1 cellular context compared by ENCODE assay signal in the genomic region with DNA sequence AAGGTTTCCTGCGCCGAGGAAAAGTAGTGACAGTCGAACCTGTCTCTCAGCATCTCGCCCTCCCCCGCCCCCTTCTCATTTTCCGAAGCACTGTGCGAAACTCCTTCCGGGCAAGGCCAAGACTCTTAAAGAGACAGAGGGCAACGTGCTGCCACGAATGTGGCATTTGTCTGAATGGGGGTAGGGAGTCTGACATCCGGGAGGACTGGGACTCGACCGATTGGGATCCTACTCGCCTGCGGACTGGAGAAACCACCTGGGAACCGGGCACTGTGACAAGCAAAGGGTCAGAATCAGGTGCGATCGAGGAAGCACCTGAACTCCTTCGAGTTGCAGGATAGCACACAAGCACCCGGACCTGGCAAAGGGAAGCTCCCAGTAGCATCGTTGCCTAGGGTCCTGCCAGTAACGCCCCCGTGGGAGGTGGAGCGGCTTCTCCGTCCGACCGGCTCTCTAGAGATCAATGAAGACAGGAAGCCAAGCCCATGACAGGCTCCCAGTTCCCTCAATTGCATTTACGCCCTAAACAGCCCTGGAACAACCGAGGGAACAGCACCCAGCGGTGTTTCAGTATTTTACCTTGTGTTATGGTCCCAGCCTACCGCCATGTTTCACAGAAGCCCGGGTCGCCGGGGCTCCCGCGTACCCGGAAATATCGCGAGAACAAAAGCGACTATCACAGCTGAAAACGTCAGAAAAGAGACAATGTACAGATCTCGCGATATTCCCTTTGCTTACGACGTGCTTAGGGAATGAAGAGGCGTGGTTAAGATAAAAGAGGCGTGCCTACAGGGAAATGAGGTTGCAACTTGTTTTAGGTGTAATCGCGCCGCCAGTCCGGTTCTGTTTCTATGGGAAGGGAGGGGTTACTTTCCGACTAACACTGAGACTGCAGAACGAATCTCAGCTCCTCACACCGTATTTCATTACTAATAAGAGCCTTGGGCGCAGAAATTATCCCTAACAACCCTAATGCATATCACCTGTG.
TF ChIP-seq lines count a peak whose summit lies in the region.

A gene with protein sequence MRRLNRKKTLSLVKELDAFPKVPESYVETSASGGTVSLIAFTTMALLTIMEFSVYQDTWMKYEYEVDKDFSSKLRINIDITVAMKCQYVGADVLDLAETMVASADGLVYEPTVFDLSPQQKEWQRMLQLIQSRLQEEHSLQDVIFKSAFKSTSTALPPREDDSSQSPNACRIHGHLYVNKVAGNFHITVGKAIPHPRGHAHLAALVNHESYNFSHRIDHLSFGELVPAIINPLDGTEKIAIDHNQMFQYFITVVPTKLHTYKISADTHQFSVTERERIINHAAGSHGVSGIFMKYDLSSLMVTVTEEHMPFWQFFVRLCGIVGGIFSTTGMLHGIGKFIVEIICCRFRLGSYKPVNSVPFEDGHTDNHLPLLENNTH (minus strand): TSS at position 637 of the 988 bp plus-strand sequence. CDS start 9,539 bp downstream, outside the sequence.

TF ChIP-seq in HEK293, 187 proteins besides CTCF, POLR2A, EP300 and RAD21 (continued from another document and continues in another):
- no peak for TF ChIP-seq KLF7 (tag by site-specific recombination; IDR thresholded peaks at IDR 0.05; ENCODE audit: borderline replicate concordance)
- TF ChIP-seq ZNF843 (tag by site-specific recombination; IDR thresholded peaks at IDR 0.05): 0 out of 2 replicates have a peak, but pooled peaks have one; percentile 20
- TF ChIP-seq ZNF157 (tag by site-specific recombination; IDR thresholded peaks at IDR 0.05): no peak
- TF ChIP-seq, protein P1, sequence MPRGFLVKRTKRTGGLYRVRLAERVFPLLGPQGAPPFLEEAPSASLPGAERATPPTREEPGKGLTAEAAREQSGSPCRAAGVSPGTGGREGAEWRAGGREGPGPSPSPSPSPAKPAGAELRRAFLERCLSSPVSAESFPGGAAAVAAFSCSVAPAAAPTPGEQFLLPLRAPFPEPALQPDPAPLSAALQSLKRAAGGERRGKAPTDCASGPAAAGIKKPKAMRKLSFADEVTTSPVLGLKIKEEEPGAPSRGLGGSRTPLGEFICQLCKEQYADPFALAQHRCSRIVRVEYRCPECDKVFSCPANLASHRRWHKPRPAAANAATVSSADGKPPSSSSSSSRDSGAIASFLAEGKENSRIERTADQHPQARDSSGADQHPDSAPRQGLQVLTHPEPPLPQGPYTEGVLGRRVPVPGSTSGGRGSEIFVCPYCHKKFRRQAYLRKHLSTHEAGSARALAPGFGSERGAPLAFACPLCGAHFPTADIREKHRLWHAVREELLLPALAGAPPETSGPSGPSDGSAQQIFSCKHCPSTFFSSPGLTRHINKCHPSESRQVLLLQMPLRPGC (tag by site-specific recombination; IDR thresholded peaks at IDR 0.05): no peak
- peak; percentile 82 for TF ChIP-seq YY1 (tag by site-specific recombination; IDR thresholded peaks at IDR 0.05)
- TF ChIP-seq ZNF354C (tag by site-specific recombination; IDR thresholded peaks at IDR 0.05; ENCODE audit: borderline replicate concordance, low read depth): no peak
- peak; percentile 60 for TF ChIP-seq OSR2 (tag by site-specific recombination; IDR thresholded peaks at IDR 0.05)
- no peak for TF ChIP-seq ZNF549 (tag by site-specific recombination; IDR thresholded peaks at IDR 0.05)
- TF ChIP-seq, protein P2, sequence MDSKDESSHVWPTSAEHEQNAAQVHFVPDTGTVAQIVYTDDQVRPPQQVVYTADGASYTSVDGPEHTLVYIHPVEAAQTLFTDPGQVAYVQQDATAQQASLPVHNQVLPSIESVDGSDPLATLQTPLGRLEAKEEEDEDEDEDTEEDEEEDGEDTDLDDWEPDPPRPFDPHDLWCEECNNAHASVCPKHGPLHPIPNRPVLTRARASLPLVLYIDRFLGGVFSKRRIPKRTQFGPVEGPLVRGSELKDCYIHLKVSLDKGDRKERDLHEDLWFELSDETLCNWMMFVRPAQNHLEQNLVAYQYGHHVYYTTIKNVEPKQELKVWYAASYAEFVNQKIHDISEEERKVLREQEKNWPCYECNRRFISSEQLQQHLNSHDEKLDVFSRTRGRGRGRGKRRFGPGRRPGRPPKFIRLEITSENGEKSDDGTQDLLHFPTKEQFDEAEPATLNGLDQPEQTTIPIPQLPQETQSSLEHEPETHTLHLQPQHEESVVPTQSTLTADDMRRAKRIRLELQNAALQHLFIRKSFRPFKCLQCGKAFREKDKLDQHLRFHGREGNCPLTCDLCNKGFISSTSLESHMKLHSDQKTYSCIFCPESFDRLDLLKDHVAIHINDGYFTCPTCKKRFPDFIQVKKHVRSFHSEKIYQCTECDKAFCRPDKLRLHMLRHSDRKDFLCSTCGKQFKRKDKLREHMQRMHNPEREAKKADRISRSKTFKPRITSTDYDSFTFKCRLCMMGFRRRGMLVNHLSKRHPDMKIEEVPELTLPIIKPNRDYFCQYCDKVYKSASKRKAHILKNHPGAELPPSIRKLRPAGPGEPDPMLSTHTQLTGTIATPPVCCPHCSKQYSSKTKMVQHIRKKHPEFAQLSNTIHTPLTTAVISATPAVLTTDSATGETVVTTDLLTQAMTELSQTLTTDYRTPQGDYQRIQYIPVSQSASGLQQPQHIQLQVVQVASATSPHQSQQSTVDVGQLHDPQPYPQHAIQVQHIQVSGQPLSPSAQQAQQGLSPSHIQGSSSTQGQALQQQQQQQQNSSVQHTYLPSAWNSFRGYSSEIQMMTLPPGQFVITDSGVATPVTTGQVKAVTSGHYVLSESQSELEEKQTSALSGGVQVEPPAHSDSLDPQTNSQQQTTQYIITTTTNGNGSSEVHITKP (tag by site-specific recombination; IDR thresholded peaks at IDR 0.05): peak; percentile 89
- TF ChIP-seq, protein P3, sequence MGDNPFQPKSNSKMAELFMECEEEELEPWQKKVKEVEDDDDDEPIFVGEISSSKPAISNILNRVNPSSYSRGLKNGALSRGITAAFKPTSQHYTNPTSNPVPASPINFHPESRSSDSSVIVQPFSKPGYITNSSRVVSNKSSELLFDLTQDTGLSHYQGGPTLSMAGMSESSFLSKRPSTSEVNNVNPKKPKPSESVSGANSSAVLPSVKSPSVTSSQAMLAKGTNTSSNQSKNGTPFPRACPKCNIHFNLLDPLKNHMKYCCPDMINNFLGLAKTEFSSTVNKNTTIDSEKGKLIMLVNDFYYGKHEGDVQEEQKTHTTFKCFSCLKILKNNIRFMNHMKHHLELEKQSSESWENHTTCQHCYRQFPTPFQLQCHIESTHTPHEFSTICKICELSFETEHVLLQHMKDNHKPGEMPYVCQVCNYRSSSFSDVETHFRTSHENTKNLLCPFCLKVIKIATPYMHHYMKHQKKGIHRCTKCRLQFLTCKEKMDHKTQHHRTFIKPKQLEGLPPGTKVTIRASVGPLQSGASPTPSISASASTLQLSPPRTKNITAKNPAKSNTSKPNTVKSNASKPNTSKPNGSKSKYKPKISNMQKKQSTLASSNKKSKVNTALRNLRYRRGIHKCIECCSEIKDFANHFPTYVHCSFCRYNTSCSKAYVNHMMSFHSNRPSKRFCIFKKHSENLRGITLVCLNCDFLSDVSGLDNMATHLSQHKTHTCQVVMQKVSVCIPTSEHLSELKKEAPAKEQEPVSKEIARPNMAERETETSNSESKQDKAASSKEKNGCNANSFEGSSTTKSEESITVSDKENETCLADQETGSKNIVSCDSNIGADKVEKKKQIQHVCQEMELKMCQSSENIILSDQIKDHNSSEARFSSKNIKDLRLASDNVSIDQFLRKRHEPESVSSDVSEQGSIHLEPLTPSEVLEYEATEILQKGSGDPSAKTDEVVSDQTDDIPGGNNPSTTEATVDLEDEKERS (tag by site-specific recombination; IDR thresholded peaks at IDR 0.05): no peak
- TF ChIP-seq, protein P4, sequence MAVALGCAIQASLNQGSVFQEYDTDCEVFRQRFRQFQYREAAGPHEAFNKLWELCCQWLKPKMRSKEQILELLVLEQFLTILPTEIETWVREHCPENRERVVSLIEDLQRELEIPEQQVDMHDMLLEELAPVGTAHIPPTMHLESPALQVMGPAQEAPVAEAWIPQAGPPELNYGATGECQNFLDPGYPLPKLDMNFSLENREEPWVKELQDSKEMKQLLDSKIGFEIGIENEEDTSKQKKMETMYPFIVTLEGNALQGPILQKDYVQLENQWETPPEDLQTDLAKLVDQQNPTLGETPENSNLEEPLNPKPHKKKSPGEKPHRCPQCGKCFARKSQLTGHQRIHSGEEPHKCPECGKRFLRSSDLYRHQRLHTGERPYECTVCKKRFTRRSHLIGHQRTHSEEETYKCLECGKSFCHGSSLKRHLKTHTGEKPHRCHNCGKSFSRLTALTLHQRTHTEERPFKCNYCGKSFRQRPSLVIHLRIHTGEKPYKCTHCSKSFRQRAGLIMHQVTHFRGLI (tag by site-specific recombination; IDR thresholded peaks at IDR 0.05): no peak
- TF ChIP-seq KLF1 (tag by site-specific recombination; IDR thresholded peaks at IDR 0.05): no peak
- TF ChIP-seq ZNF785 (tag by site-specific recombination; IDR thresholded peaks at IDR 0.05): no peak
- TF ChIP-seq ZNF514 (tag by site-specific recombination; IDR thresholded peaks at IDR 0.05): no peak
- TF ChIP-seq BCL11B (tag by site-specific recombination; IDR thresholded peaks at IDR 0.05; ENCODE audit: low read depth): no peak
- no peak for TF ChIP-seq ZNF530 (tag by site-specific recombination; IDR thresholded peaks at IDR 0.05; ENCODE audit: low read depth)
- TF ChIP-seq, protein P5, sequence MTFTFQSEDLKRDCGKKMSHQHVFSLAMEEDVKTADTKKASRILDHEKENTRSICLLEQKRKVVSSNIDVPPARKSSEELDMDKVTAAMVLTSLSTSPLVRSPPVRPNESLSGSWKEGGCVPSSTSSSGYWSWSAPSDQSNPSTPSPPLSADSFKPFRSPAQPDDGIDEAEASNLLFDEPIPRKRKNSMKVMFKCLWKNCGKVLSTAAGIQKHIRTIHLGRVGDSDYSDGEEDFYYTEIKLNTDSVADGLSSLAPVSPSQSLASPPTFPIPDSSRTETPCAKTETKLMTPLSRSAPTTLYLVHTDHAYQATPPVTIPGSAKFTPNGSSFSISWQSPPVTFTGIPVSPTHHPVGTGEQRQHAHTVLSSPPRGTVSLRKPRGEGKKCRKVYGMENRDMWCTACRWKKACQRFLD (tag by site-specific recombination; IDR thresholded peaks at IDR 0.05): no peak
- TF ChIP-seq ZNF677 (tag by site-specific recombination; IDR thresholded peaks at IDR 0.05): no peak
- peak; percentile 33; the same call in 1 of the 2 replicates for TF ChIP-seq GLIS2 (tag by site-specific recombination; IDR thresholded peaks at IDR 0.05)
- peak; percentile 87 for TF ChIP-seq ZNF335 (tag by site-specific recombination; conservative IDR thresholded peaks at IDR 0.05)
- TF ChIP-seq ZNF747 (tag by site-specific recombination; IDR thresholded peaks at IDR 0.05): no peak
- TF ChIP-seq, protein P6, sequence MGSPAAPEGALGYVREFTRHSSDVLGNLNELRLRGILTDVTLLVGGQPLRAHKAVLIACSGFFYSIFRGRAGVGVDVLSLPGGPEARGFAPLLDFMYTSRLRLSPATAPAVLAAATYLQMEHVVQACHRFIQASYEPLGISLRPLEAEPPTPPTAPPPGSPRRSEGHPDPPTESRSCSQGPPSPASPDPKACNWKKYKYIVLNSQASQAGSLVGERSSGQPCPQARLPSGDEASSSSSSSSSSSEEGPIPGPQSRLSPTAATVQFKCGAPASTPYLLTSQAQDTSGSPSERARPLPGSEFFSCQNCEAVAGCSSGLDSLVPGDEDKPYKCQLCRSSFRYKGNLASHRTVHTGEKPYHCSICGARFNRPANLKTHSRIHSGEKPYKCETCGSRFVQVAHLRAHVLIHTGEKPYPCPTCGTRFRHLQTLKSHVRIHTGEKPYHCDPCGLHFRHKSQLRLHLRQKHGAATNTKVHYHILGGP (tag by site-specific recombination; IDR thresholded peaks at IDR 0.05): no peak
- TF ChIP-seq SP3 (tag by site-specific recombination; IDR thresholded peaks at IDR 0.05): peak; percentile 74
- no peak for TF ChIP-seq GLI2 (tag by site-specific recombination; IDR thresholded peaks at IDR 0.05; ENCODE audit: borderline replicate concordance, low read depth)
- TF ChIP-seq SCRT2 (tag by site-specific recombination; IDR thresholded peaks at IDR 0.05): no peak
- TF ChIP-seq ZNF324 (tag by site-specific recombination; IDR thresholded peaks at IDR 0.05): no peak
- TF ChIP-seq ZNF561 (tag by site-specific recombination; IDR thresholded peaks at IDR 0.05; ENCODE audit: borderline replicate concordance): no peak
- no peak for TF ChIP-seq ZNF311 (tag by site-specific recombination; IDR thresholded peaks at IDR 0.05; ENCODE audit: borderline replicate concordance)
- TF ChIP-seq, protein P7, sequence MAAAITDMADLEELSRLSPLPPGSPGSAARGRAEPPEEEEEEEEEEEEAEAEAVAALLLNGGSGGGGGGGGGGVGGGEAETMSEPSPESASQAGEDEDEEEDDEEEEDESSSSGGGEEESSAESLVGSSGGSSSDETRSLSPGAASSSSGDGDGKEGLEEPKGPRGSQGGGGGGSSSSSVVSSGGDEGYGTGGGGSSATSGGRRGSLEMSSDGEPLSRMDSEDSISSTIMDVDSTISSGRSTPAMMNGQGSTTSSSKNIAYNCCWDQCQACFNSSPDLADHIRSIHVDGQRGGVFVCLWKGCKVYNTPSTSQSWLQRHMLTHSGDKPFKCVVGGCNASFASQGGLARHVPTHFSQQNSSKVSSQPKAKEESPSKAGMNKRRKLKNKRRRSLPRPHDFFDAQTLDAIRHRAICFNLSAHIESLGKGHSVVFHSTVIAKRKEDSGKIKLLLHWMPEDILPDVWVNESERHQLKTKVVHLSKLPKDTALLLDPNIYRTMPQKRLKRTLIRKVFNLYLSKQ (tag by site-specific recombination; IDR thresholded peaks at IDR 0.05; ENCODE audit: borderline replicate concordance): no peak
- TF ChIP-seq ZFP3 (tag by site-specific recombination; IDR thresholded peaks at IDR 0.05; ENCODE audit: low read depth): no peak
- no peak for TF ChIP-seq WT1 (tag by site-specific recombination; IDR thresholded peaks at IDR 0.05)
- TF ChIP-seq, protein P8, sequence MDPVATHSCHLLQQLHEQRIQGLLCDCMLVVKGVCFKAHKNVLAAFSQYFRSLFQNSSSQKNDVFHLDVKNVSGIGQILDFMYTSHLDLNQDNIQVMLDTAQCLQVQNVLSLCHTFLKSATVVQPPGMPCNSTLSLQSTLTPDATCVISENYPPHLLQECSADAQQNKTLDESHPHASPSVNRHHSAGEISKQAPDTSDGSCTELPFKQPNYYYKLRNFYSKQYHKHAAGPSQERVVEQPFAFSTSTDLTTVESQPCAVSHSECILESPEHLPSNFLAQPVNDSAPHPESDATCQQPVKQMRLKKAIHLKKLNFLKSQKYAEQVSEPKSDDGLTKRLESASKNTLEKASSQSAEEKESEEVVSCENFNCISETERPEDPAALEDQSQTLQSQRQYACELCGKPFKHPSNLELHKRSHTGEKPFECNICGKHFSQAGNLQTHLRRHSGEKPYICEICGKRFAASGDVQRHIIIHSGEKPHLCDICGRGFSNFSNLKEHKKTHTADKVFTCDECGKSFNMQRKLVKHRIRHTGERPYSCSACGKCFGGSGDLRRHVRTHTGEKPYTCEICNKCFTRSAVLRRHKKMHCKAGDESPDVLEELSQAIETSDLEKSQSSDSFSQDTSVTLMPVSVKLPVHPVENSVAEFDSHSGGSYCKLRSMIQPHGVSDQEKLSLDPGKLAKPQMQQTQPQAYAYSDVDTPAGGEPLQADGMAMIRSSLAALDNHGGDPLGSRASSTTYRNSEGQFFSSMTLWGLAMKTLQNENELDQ (tag by site-specific recombination; IDR thresholded peaks at IDR 0.05; ENCODE audit: low read depth): no peak
- TF ChIP-seq ZNF10 (tag by site-specific recombination; IDR thresholded peaks at IDR 0.05): 0 out of 2 replicates have a peak, but pooled peaks have one; percentile 14
- no peak; the same call in 1 of the 2 replicates for TF ChIP-seq ZNF394 (tag by site-specific recombination; IDR thresholded peaks at IDR 0.05; ENCODE audit: borderline replicate concordance)
- TF ChIP-seq ZNF791 (tag by site-specific recombination; IDR thresholded peaks at IDR 0.05): no peak
- TF ChIP-seq BCL11A (tag by site-specific recombination; IDR thresholded peaks at IDR 0.05; ENCODE audit: low read depth): no peak
- no peak for TF ChIP-seq ZNF292 (tag by site-specific recombination; IDR thresholded peaks at IDR 0.05; ENCODE audit: borderline replicate concordance, low read depth)
